ENCODE assay signal across 1 cellular context in genomic region chr7:94412762-94413322, GRCh38.
TF ChIP-seq lines count a peak whose summit lies in the region.

No MANE protein-coding gene starts in this region.

TF ChIP-seq in endothelial cell of umbilical vein, 7 proteins besides CTCF, POLR2A, EP300 and RAD21 (continued from another document):
- no peak for TF ChIP-seq MYC (IDR thresholded peaks at IDR 0.05; ENCODE audit: low read depth, low read length)
- TF ChIP-seq JUN (IDR thresholded peaks at IDR 0.05; ENCODE audit: borderline replicate concordance, insufficient read depth, insufficient read length, low read depth), result no peak
TF ChIP-seq in endothelial cell of umbilical vein: peak in this region for 0.
